In the genomic region with DNA sequence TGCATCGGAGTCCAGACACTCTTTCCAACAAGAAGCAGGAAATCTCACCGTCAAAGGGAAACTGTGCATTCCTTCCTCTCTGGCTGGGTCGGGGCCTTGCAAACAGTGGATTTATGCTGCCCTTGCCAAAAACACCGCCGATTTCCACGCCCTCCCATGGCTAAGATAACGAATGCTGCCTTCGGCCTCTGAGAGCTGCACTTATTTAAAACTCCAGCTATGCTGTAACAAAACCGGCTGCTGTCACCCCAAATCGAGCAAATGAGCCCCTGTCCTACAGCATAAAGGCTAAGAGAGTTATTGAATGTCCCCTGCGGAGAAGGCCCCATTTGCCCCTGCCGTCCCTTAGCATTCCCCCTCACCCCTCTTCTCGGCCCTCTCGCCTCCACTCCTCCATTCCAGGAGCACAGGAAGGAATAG, we compare ENCODE assay signal across 9 cellular contexts.
DNase-seq lines count a peak whose midpoint lies in the region; ATAC-seq, FAIRE-seq and TF ChIP-seq lines count a peak whose summit lies in the region.
"Had no signal": no experiment of that assay in that cellular context is flagged by ENCODE, and none has a peak within 500 bp of the region (broad histone marks: within the 10 kb centered on the region; RNA-seq: fewer than 3 reads in every experiment).

No MANE protein-coding gene starts in this region.

- H3K9me3 ChIP-seq in A549 (0 out of 3 replicates have a peak, but pooled peaks cover 3% of the 10 kb centered on the region), heart left ventricle (peaks cover 0 to under 1% (median 0%) of the 10 kb centered on the region in 12 donors), neuronal stem cell (replicated peaks in 1 of 2; ENCODE audit: control insufficient read depth in 2 of 2, insufficient read depth in 1 of 2, low read depth in 1 of 2, low read length in 2 of 2) (no peaks in the 10 kb centered on the region), Peyer's patch (peaks cover 0 to 3% (median 0%) of the 10 kb centered on the region in 4 donors), sigmoid colon (no peaks in the 10 kb centered on the region)

- H3K9ac ChIP-seq in neuronal stem cell (ENCODE audit: low read depth, low read length, poor library complexity) = no peak overlapping the region

- H2BK12ac ChIP-seq in neuronal stem cell (ENCODE audit: low read length) = no peak overlapping the region

- WGBS in A549 (ENCODE audit: missing lambda C conversion rate) = 46% methylated on average over 14 of the region's 14 CpGs
- WGBS in heart left ventricle, 4 donors = 12 to 19% (median 17%) methylated on average over 14 of the region's 14 CpGs
- no CpG with 5 or more reads among the region's 14 CpGs for WGBS in neuronal stem cell (ENCODE audit: extremely low coverage in 2 of 2, insufficient read length in 2 of 2, insufficient replicate concordance in 1 of 2), 2 donors
- WGBS in sigmoid colon, 2 donors = 9 to 22% methylated on average over 14 of the region's 14 CpGs

- peak overlapping the region; percentile 3 for H3K18ac ChIP-seq in neuronal stem cell (ENCODE audit: low read length)

- no peak overlapping the region for H3K14ac ChIP-seq in neuronal stem cell (ENCODE audit: low read length)

- no peak for TF ChIP-seq RAD21 in A549 (conservative IDR thresholded peaks at IDR 0.05 in 1 of 2, IDR thresholded peaks at IDR 0.05 in 1 of 2)

- no peak for DNase-seq in A549 (ENCODE audit: low read depth in 1 of 2, low spot score in 1 of 2)
- peak; percentile 40 for DNase-seq in UCSD-AML1 (lab: John Stamatoyannopoulos, UW; ENCODE audit: unreplicated experiment)
- peak in 4 of 5 donors; percentile 44 to 59 (median 55) for DNase-seq in heart left ventricle
- DNase-seq in neuronal stem cell (ENCODE audit: low spot score) = no peak
- no peak for DNase-seq in Peyer's patch
- no peak for DNase-seq in sigmoid colon
- no peak for DNase-seq in putamen (ENCODE audit: low spot score)
- DNase-seq: activated CD8-positive, alpha-beta T cell treated with anti-CD3 and anti-CD28 coated beads, Interleukin-2, amount 10 ng/mL, durations not matched to agents 7 days and 5 days had no signal

- H3K4me3 ChIP-seq in A549 = no peak overlapping the region
- peak overlapping the region in 10 of 12 donors; percentile 4 to 38 (median 17) for H3K4me3 ChIP-seq in heart left ventricle
- H3K4me3 ChIP-seq in neuronal stem cell (ENCODE audit: low read length in 2 of 2) = peak overlapping the region in 1 of 2 donors; percentile 37
- H3K4me3 ChIP-seq in Peyer's patch = peak overlapping the region in 1 of 4 donors; percentile 1
- H3K4me3 ChIP-seq in sigmoid colon = peak overlapping the region in 2 of 4 donors; percentile 4 to 10

- H3K4me2 ChIP-seq in A549 (no peak overlapping the region), neuronal stem cell (ENCODE audit: insufficient read depth, low read length, poor library complexity, severe bottlenecking) (peak overlapping the region; percentile 63)

- no peak for TF ChIP-seq POLR2A in A549 (IDR thresholded peaks at IDR 0.05; ENCODE audit: low read length)
- no peak for TF ChIP-seq POLR2A in heart left ventricle (IDR thresholded peaks at IDR 0.05)
- no peak for TF ChIP-seq POLR2A in Peyer's patch (IDR thresholded peaks at IDR 0.05)
- TF ChIP-seq POLR2A in sigmoid colon (IDR thresholded peaks at IDR 0.05) = no peak

- FAIRE-seq in A549 (lab: Jason Lieb, UNC) = no peak

- H4K8ac ChIP-seq in neuronal stem cell (ENCODE audit: low read depth, low read length) = no peak overlapping the region

- no peak overlapping the region for H3K23ac ChIP-seq in neuronal stem cell (ENCODE audit: low read depth, low read length, poor library complexity)

- ATAC-seq in A549 = no peak
- peak; percentile 76 to 88 (median 76) for ATAC-seq in heart left ventricle
- no peak for ATAC-seq in GM21529 (IDR thresholded peaks at IDR 0.05; ENCODE audit: unreplicated experiment)
- ATAC-seq: activated CD8-positive, alpha-beta T cell treated with anti-CD3 and anti-CD28 coated beads, Interleukin-2, amount 10 ng/mL, durations not matched to agents 7 days and 5 days had no signal

- peak overlapping the region; percentile 84 for H2AFZ ChIP-seq in neuronal stem cell (ENCODE audit: low read length)

- no peak overlapping the region for H3K27ac ChIP-seq in A549
- peak overlapping the region in 8 of 12 donors; percentile 1 to 53 (median 10) for H3K27ac ChIP-seq in heart left ventricle
- peak overlapping the region; percentile 47 for H3K27ac ChIP-seq in neuronal stem cell (replicated peaks; ENCODE audit: low read length)
- H3K27ac ChIP-seq in Peyer's patch = no peak overlapping the region
- peak overlapping the region in 2 of 4 donors; percentile 18 to 29 for H3K27ac ChIP-seq in sigmoid colon

- intact Hi-C loops in heart left ventricle (cut with DNase I) = loop anchor here in 4 of 10 donors (5.0 to 10.0 kb wide), 4 partner anchors 133 to 368 kb away; a partner anchor contains a TSS
- intact Hi-C loops in sigmoid colon (cut with DNase I) = no loop called here

- TF ChIP-seq CTCF in A549 (IDR thresholded peaks at IDR 0.05) = no peak
- TF ChIP-seq CTCF in heart left ventricle (IDR thresholded peaks at IDR 0.05) = no peak
- TF ChIP-seq CTCF in Peyer's patch (IDR thresholded peaks at IDR 0.05) = no peak
- no peak for TF ChIP-seq CTCF in sigmoid colon (IDR thresholded peaks at IDR 0.05)

- no peak overlapping the region for H2BK15ac ChIP-seq in neuronal stem cell (ENCODE audit: low read length)

- no peak overlapping the region for H2AK5ac ChIP-seq in neuronal stem cell (ENCODE audit: low read depth, low read length)

- H4K91ac ChIP-seq in neuronal stem cell (ENCODE audit: low read depth, low read length, poor library complexity) = no peak overlapping the region

- POLR2A ChIA-PET in A549 (lab: Yijun Ruan, JAX) = no interaction called here

- H3K4ac ChIP-seq in neuronal stem cell (ENCODE audit: low read length) = no peak overlapping the region

- H3K79me1 ChIP-seq in neuronal stem cell (ENCODE audit: low read depth, low read length) = no peaks in the 10 kb centered on the region

- H2BK5ac ChIP-seq in neuronal stem cell (ENCODE audit: low read length) = no peak overlapping the region

- H3K4me1 ChIP-seq in A549 (no peaks in the 10 kb centered on the region), heart left ventricle (peaks cover 0 to 35% (median 14%) of the 10 kb centered on the region in 12 donors), neuronal stem cell (ENCODE audit: control insufficient read depth in 2 of 2, insufficient read depth in 1 of 2, low read depth in 1 of 2, low read length in 2 of 2) (peaks cover 22 to 32% of the 10 kb centered on the region in 2 donors), Peyer's patch (no peaks in the 10 kb centered on the region), sigmoid colon (peaks cover 0 to 22% (median 6%) of the 10 kb centered on the region in 4 donors)

- H3K36me3 ChIP-seq in heart left ventricle = no peaks in the 10 kb centered on the region
- H3K36me3 ChIP-seq in neuronal stem cell (replicated peaks in 1 of 2; ENCODE audit: control insufficient read depth in 2 of 2, insufficient read depth in 2 of 2, low read length in 2 of 2) = no peaks in the 10 kb centered on the region
- H3K36me3 ChIP-seq in Peyer's patch = no peaks in the 10 kb centered on the region
- no peaks in the 10 kb centered on the region for H3K36me3 ChIP-seq in sigmoid colon

- CTCF ChIA-PET in A549 (lab: Yijun Ruan, JAX) = no interaction called here

- H2BK120ac ChIP-seq in neuronal stem cell (ENCODE audit: low read depth, low read length) = no peak overlapping the region

- H3K27me3 ChIP-seq in heart left ventricle (no peaks in the 10 kb centered on the region), neuronal stem cell (ENCODE audit: control insufficient read depth in 3 of 3, insufficient read depth in 3 of 3, low read depth in 1 of 3, low read length in 3 of 3) (no peaks in the 10 kb centered on the region), Peyer's patch (no peaks in the 10 kb centered on the region), sigmoid colon (peaks cover 2 to 65% (median 6%) of the 10 kb centered on the region in 3 donors)

- TF ChIP-seq EP300 in A549 (IDR thresholded peaks at IDR 0.05) (no peak), sigmoid colon (IDR thresholded peaks at IDR 0.05) (no peak)

TF ChIP-seq in A549, 52 proteins besides CTCF, POLR2A, EP300 and RAD21:
- no peak for TF ChIP-seq ZSCAN20 (CRISPR knock-in tag; IDR thresholded peaks at IDR 0.05)
- peak; percentile 11 for TF ChIP-seq MAFK (IDR thresholded peaks at IDR 0.05; ENCODE audit: partially characterized antibody)

Comparison
In these comparisons a context has a peak if more than half of its experiments do, and no peak if none do; other contexts are left out.
1. ATAC-seq: peak in heart left ventricle (4 of 4); none in A549 (0 of 2) and GM21529 (single experiment).
2. DNase-seq: peak in UCSD-AML1 (single experiment) and heart left ventricle (4 of 5); none in A549 (0 of 2), neuronal stem cell (single experiment), Peyer's patch (0 of 3), sigmoid colon (single experiment) and putamen (single experiment).
3. H3K27ac ChIP-seq: peak in heart left ventricle (8 of 12) and neuronal stem cell (single experiment); none in A549 (0 of 2) and Peyer's patch (0 of 4).